ENCODE assay signal across 19 cellular contexts in the genomic region with DNA sequence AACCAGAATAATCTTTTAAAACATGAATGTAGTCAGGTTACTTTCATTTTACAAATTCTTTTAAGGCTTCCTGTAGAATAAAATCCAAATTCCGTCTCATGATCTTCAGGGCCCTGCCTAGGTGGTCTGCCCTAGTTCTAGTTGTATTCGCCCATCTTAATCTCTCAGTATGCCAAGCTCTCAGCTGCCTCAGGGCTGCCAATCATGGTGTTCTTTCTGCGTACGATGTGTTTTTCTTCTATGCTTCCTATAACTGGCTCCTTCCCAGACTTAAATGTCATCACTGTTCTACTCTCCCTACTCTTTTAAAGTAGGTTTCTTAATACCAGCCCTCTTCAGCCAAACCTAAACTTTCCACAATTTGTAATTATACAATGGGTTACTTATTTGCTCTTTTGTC.
DNase-seq lines count a peak whose midpoint lies in the region; ATAC-seq, FAIRE-seq and TF ChIP-seq lines count a peak whose summit lies in the region.
"Had no signal": no experiment of that assay in that cellular context is flagged by ENCODE, and none has a peak within 500 bp of the region (broad histone marks: within the 10 kb centered on the region; RNA-seq: fewer than 3 reads in every experiment).

No MANE protein-coding gene starts in this region.

- FAIRE-seq in astrocyte (lab: Jason Lieb, UNC) = no peak
- FAIRE-seq: H1 had no signal

- peak overlapping the region; percentile 11 for H3K4me3 ChIP-seq in astrocyte (ENCODE audit: insufficient read depth, low read depth, low read length)
- H3K4me3 ChIP-seq in smooth muscle cell = no peak overlapping the region
- H3K4me3 ChIP-seq: lower lobe of right lung, right lobe of liver had no signal

- DNase-seq in HEK293T (ENCODE audit: extremely low spot score) = no peak
- DNase-seq in astrocyte (ENCODE audit: low read depth) = peak; percentile 29
- no peak for DNase-seq in foreskin keratinocyte
- DNase-seq in smooth muscle cell (lab: John Stamatoyannopoulos, UW; ENCODE audit: unreplicated experiment) = no peak
- DNase-seq: BE2C; lower lobe of right lung; naive thymus-derived CD8-positive, alpha-beta T cell; NCI-H69; OCI-M1; right lobe of liver had no signal

- no peak for TF ChIP-seq POLR2A in GM18505 (IDR thresholded peaks at IDR 0.05; ENCODE audit: borderline replicate concordance, extremely low read depth, insufficient read depth, insufficient read length)

- WGBS in smooth muscle cell (ENCODE audit: low lambda C conversion rate) = 96% methylated on average over 4 of the region's 4 CpGs

- H3K27ac ChIP-seq in astrocyte (ENCODE audit: low read depth, low read length) (peak overlapping the region; percentile 96), foreskin keratinocyte (no peak overlapping the region), smooth muscle cell (ENCODE audit: low read depth) (peak overlapping the region; percentile 78)
- H3K27ac ChIP-seq: lower lobe of right lung, parathyroid adenoma, right lobe of liver had no signal

- no peaks in the 10 kb centered on the region for H3F3A ChIP-seq in smooth muscle cell (ENCODE audit: low read depth)

- H3K9me3 ChIP-seq in astrocyte (ENCODE audit: insufficient read depth, low read depth, low read length) (no peaks in the 10 kb centered on the region), smooth muscle cell (replicated peaks; ENCODE audit: low read depth) (no peaks in the 10 kb centered on the region)
- H3K9me3 ChIP-seq: BE2C, lower lobe of right lung, right lobe of liver had no signal

- no peaks in the 10 kb centered on the region for H3K27me3 Mint-ChIP-seq in astrocyte (ENCODE audit: low read depth, unreplicated experiment)

- H3K9ac ChIP-seq in astrocyte (ENCODE audit: low read length) (peak overlapping the region; percentile 81), smooth muscle cell (ENCODE audit: low read depth) (no peak overlapping the region)
- H3K9ac ChIP-seq: parathyroid adenoma had no signal

- H2AFZ ChIP-seq in astrocyte (ENCODE audit: low read depth, low read length) (no peak overlapping the region), smooth muscle cell (ENCODE audit: low read depth) (no peak overlapping the region)
- H2AFZ ChIP-seq: parathyroid adenoma had no signal

- TF ChIP-seq CTCF in astrocyte (IDR thresholded peaks at IDR 0.05; ENCODE audit: insufficient read depth, low read depth, low read length) (no peak), foreskin keratinocyte (conservative IDR thresholded peaks at IDR 0.05) (no peak), smooth muscle cell (IDR thresholded peaks at IDR 0.05; ENCODE audit: borderline replicate concordance, insufficient read depth, poor library complexity, severe bottlenecking) (no peak)

- H3K9me3 Mint-ChIP-seq in astrocyte (ENCODE audit: unreplicated experiment) = peaks cover 2% of the 10 kb centered on the region
- H3K9me3 Mint-ChIP-seq: naive thymus-derived CD8-positive, alpha-beta T cell; stimulated activated memory B cell treated with anti-CD40 and anti-IgM and Interleukin-4, amounts not matched to agents 10 μg/mL and 1 μg/mL and 100 μg/mL, for 72 hours; T-helper 2 cell treated with Interferon-gamma antibody and Interleukin-4, amounts not matched to agents 5 μg/mL and 100 μg/mL, for 36 hours had no signal

- peaks cover 32% of the 10 kb centered on the region for H3K4me1 Mint-ChIP-seq in astrocyte (ENCODE audit: low read depth, unreplicated experiment)

- H3K36me3 ChIP-seq in astrocyte (ENCODE audit: insufficient read depth, low read length) (no peaks in the 10 kb centered on the region), smooth muscle cell (ENCODE audit: low read depth) (no peaks in the 10 kb centered on the region)
- H3K36me3 ChIP-seq: BE2C, lower lobe of right lung, right lobe of liver had no signal

- H4K20me1 ChIP-seq in astrocyte (ENCODE audit: insufficient read depth, low read length) (no peaks in the 10 kb centered on the region), smooth muscle cell (ENCODE audit: low read depth) (no peaks in the 10 kb centered on the region)

- H3K79me2 ChIP-seq in astrocyte (ENCODE audit: insufficient read depth, low read length) (no peaks in the 10 kb centered on the region), smooth muscle cell (ENCODE audit: low read depth) (no peaks in the 10 kb centered on the region)
- H3K79me2 ChIP-seq: parathyroid adenoma had no signal

- ATAC-seq in foreskin keratinocyte = peak; percentile 5
- no peak for ATAC-seq in GM18505 (IDR thresholded peaks at IDR 0.05; ENCODE audit: unreplicated experiment)
- no peak for ATAC-seq in GM19328 (IDR thresholded peaks at IDR 0.05; ENCODE audit: unreplicated experiment)
- no peak for ATAC-seq in HG03045 (IDR thresholded peaks at IDR 0.05; ENCODE audit: unreplicated experiment)
- ATAC-seq: esophagus mucosa; lower lobe of right lung; naive thymus-derived CD8-positive, alpha-beta T cell; stimulated activated memory B cell treated with anti-CD40 and anti-IgM and Interleukin-4, amounts not matched to agents 10 μg/mL and 1 μg/mL and 100 μg/mL, for 72 hours had no signal

- peak overlapping the region; percentile 97 for H3K27ac Mint-ChIP-seq in astrocyte (ENCODE audit: unreplicated experiment)
- H3K27ac Mint-ChIP-seq: activated naive CD8-positive, alpha-beta T cell; naive thymus-derived CD8-positive, alpha-beta T cell; stimulated activated memory B cell treated with anti-CD40 and anti-IgM and Interleukin-4, amounts not matched to agents 10 μg/mL and 1 μg/mL and 100 μg/mL, for 72 hours; T-helper 2 cell treated with Interferon-gamma antibody and Interleukin-4, amounts not matched to agents 5 μg/mL and 100 μg/mL, for 36 hours had no signal

- peak overlapping the region; percentile 78 for H3K4me2 ChIP-seq in astrocyte (ENCODE audit: low read length)
- H3K4me2 ChIP-seq in smooth muscle cell = peak overlapping the region; percentile 25

- no peaks in the 10 kb centered on the region for H3K27me3 ChIP-seq in astrocyte (ENCODE audit: insufficient read depth, low read length)
- H3K27me3 ChIP-seq in foreskin keratinocyte = no peaks in the 10 kb centered on the region
- no peaks in the 10 kb centered on the region for H3K27me3 ChIP-seq in smooth muscle cell (ENCODE audit: low read depth)
- H3K27me3 ChIP-seq: BE2C, right lobe of liver had no signal

- H3K36me3 Mint-ChIP-seq in astrocyte (ENCODE audit: low read depth, unreplicated experiment) = peaks cover 2% of the 10 kb centered on the region
- H3K36me3 Mint-ChIP-seq: activated naive CD8-positive, alpha-beta T cell; stimulated activated memory B cell treated with anti-CD40 and anti-IgM and Interleukin-4, amounts not matched to agents 10 μg/mL and 1 μg/mL and 100 μg/mL, for 72 hours had no signal

- POLR2A ChIA-PET in HEK293T (lab: Yijun Ruan, JAX) = no interaction called here

- CTCF ChIA-PET in HEK293T (lab: Yijun Ruan, JAX) = interaction anchor here (0.7 kb wide), 1 partner anchor 162 kb away, joined by 3 read pairs; no protein-coding TSS in a partner anchor

- H3K4me1 ChIP-seq in astrocyte (ENCODE audit: insufficient read depth, low read length) (peaks cover 36% of the 10 kb centered on the region), foreskin keratinocyte (peaks cover 10% of the 10 kb centered on the region), smooth muscle cell (ENCODE audit: low read depth) (no peaks in the 10 kb centered on the region)
- H3K4me1 ChIP-seq: BE2C, lower lobe of right lung, parathyroid adenoma, right lobe of liver had no signal

- peak overlapping the region; percentile 17 for H3K4me3 Mint-ChIP-seq in astrocyte (ENCODE audit: unreplicated experiment)
- H3K4me3 Mint-ChIP-seq: activated naive CD8-positive, alpha-beta T cell; naive thymus-derived CD8-positive, alpha-beta T cell; stimulated activated memory B cell treated with anti-CD40 and anti-IgM and Interleukin-4, amounts not matched to agents 10 μg/mL and 1 μg/mL and 100 μg/mL, for 72 hours; T-helper 2 cell treated with Interferon-gamma antibody and Interleukin-4, amounts not matched to agents 5 μg/mL and 100 μg/mL, for 36 hours had no signal

TF ChIP-seq in HEK293T, 16 proteins besides CTCF, POLR2A, EP300 and RAD21:
- TF ChIP-seq, protein P1, sequence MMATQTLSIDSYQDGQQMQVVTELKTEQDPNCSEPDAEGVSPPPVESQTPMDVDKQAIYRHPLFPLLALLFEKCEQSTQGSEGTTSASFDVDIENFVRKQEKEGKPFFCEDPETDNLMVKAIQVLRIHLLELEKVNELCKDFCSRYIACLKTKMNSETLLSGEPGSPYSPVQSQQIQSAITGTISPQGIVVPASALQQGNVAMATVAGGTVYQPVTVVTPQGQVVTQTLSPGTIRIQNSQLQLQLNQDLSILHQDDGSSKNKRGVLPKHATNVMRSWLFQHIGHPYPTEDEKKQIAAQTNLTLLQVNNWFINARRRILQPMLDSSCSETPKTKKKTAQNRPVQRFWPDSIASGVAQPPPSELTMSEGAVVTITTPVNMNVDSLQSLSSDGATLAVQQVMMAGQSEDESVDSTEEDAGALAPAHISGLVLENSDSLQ (IDR thresholded peaks at IDR 0.05) = peak; percentile 34; the same call in 1 of the 2 replicates
- no peak for TF ChIP-seq ZNF384 (IDR thresholded peaks at IDR 0.05)
- TF ChIP-seq FOXA1 (IDR thresholded peaks at IDR 0.05) = no peak
- TF ChIP-seq BHLHE40 (IDR thresholded peaks at IDR 0.05; ENCODE audit: borderline replicate concordance) = no peak
TF ChIP-seq in HEK293T: peak in this region for 1.
